In genomic region chr14:105090493-105091334, GRCh38 we compare ENCODE assay signal across 1 cellular context.
A peak's percentile ranks its signal among the peaks of the same experiment; 100 is the strongest.
TF ChIP-seq lines count a peak whose summit lies in the region.

No MANE protein-coding gene starts in this region.

TF ChIP-seq in HepG2, 621 proteins besides CTCF, POLR2A, EP300 and RAD21 (continued from another document and continues in another):
- no peak for TF ChIP-seq ARID4A (CRISPR knock-in tag; IDR thresholded peaks at IDR 0.05; ENCODE audit: borderline replicate concordance)
- no peak for TF ChIP-seq TBL1XR1 (IDR thresholded peaks at IDR 0.05; ENCODE audit: borderline replicate concordance, low read length, partially characterized antibody)
- TF ChIP-seq TBX3 (IDR thresholded peaks at IDR 0.05; ENCODE audit: borderline replicate concordance), result no peak
- no peak for TF ChIP-seq ZNF850 (CRISPR knock-in tag; conservative IDR thresholded peaks at IDR 0.05)
- no peak for TF ChIP-seq PRDM4 (CRISPR knock-in tag; IDR thresholded peaks at IDR 0.05; ENCODE audit: borderline replicate concordance)
- no peak for TF ChIP-seq ZNF17 (CRISPR knock-in tag; IDR thresholded peaks at IDR 0.05)
- 0 out of 2 replicates have a peak, but pooled peaks have one; percentile 28 for TF ChIP-seq TFDP1 (CRISPR knock-in tag; IDR thresholded peaks at IDR 0.05; ENCODE audit: borderline replicate concordance)
- TF ChIP-seq STAG1 (CRISPR knock-in tag; IDR thresholded peaks at IDR 0.05), result peak; percentile 79
- TF ChIP-seq ZNF629 (CRISPR knock-in tag; conservative IDR thresholded peaks at IDR 0.05), result 0 out of 2 replicates have a peak, but pooled peaks have one; percentile 5
- TF ChIP-seq RORA (CRISPR knock-in tag; IDR thresholded peaks at IDR 0.05), result no peak
- TF ChIP-seq MAZ (IDR thresholded peaks at IDR 0.05; ENCODE audit: borderline replicate concordance, low read depth, low read length), result no peak
- TF ChIP-seq MAZ (CRISPR knock-in tag; IDR thresholded peaks at IDR 0.05; ENCODE audit: low read depth), result 0 out of 2 replicates have a peak, but pooled peaks have one; percentile 23
- TF ChIP-seq PATZ1 (CRISPR knock-in tag; IDR thresholded peaks at IDR 0.05), result peak; percentile 70
- TF ChIP-seq MED1 (CRISPR knock-in tag; IDR thresholded peaks at IDR 0.05), result 0 out of 2 replicates have a peak, but pooled peaks have one; percentile 19
- no peak for TF ChIP-seq KDM5A (IDR thresholded peaks at IDR 0.05; ENCODE audit: borderline replicate concordance, low read length)
- no peak for TF ChIP-seq NFIB (CRISPR knock-in tag; IDR thresholded peaks at IDR 0.05; ENCODE audit: borderline replicate concordance)
- TF ChIP-seq ZNF451 (CRISPR knock-in tag; IDR thresholded peaks at IDR 0.05), result peak; percentile 34; the same call in 1 of the 2 replicates
- TF ChIP-seq ZNF792 (CRISPR knock-in tag; IDR thresholded peaks at IDR 0.05), result no peak
- no peak for TF ChIP-seq ZKSCAN8 (CRISPR knock-in tag; IDR thresholded peaks at IDR 0.05; ENCODE audit: borderline replicate concordance)
- peak; percentile 27 for TF ChIP-seq TEAD3 (CRISPR knock-in tag; optimal IDR thresholded peaks at IDR 0.05; ENCODE audit: borderline replicate concordance)
- 0 out of 2 replicates have a peak, but pooled peaks have one; percentile 31 for TF ChIP-seq TBX2 (CRISPR knock-in tag; IDR thresholded peaks at IDR 0.05; ENCODE audit: borderline replicate concordance)
- TF ChIP-seq ZSCAN31 (CRISPR knock-in tag; IDR thresholded peaks at IDR 0.05; ENCODE audit: low read depth), result 0 out of 2 replicates have a peak, but pooled peaks have one; percentile 28
- no peak for TF ChIP-seq FOXA3 (CRISPR knock-in tag; IDR thresholded peaks at IDR 0.05)
- 0 out of 2 replicates have a peak, but pooled peaks have one; percentile 2 for TF ChIP-seq CBX5 (CRISPR knock-in tag; IDR thresholded peaks at IDR 0.05; ENCODE audit: borderline replicate concordance)
- 0 out of 2 replicates have a peak, but pooled peaks have one; percentile 41 for TF ChIP-seq ZNF280B (CRISPR knock-in tag; IDR thresholded peaks at IDR 0.05; ENCODE audit: borderline replicate concordance)
- no peak for TF ChIP-seq DMAP1 (CRISPR knock-in tag; IDR thresholded peaks at IDR 0.05)
- no peak for TF ChIP-seq EHMT2 (IDR thresholded peaks at IDR 0.05; ENCODE audit: borderline replicate concordance, low read depth, low read length)
- TF ChIP-seq SMC3 (IDR thresholded peaks at IDR 0.05; ENCODE audit: low read length), result no peak; the same call in 1 of the 2 replicates
- TF ChIP-seq NFYB (CRISPR knock-in tag; IDR thresholded peaks at IDR 0.05), result no peak
- no peak for TF ChIP-seq GPBP1L1 (CRISPR knock-in tag; IDR thresholded peaks at IDR 0.05)
- no peak for TF ChIP-seq KLF9 (CRISPR knock-in tag; IDR thresholded peaks at IDR 0.05; ENCODE audit: low read depth)
- no peak for TF ChIP-seq FIP1L1 (IDR thresholded peaks at IDR 0.05; ENCODE audit: borderline replicate concordance, insufficient read depth, low read depth, low read length)
- TF ChIP-seq ZSCAN5A (CRISPR knock-in tag; IDR thresholded peaks at IDR 0.05; ENCODE audit: borderline replicate concordance), result no peak
- TF ChIP-seq ZNF543 (CRISPR knock-in tag; IDR thresholded peaks at IDR 0.05), result no peak
- TF ChIP-seq CREB1 (IDR thresholded peaks at IDR 0.05), result no peak
- no peak for TF ChIP-seq CREB1 (CRISPR knock-in tag; IDR thresholded peaks at IDR 0.05)
- no peak for TF ChIP-seq ZNF775 (CRISPR knock-in tag; IDR thresholded peaks at IDR 0.05; ENCODE audit: borderline replicate concordance)
- TF ChIP-seq ZNF770 (CRISPR knock-in tag; IDR thresholded peaks at IDR 0.05), result no peak
- no peak for TF ChIP-seq KLF6 (CRISPR knock-in tag; IDR thresholded peaks at IDR 0.05)
- TF ChIP-seq HNF4A (CRISPR knock-in tag; IDR thresholded peaks at IDR 0.05), result 0 out of 2 replicates have a peak, but pooled peaks have one; percentile 19
- no peak for TF ChIP-seq ZNF567 (CRISPR knock-in tag; IDR thresholded peaks at IDR 0.05; ENCODE audit: borderline replicate concordance)
- TF ChIP-seq MTERF4 (CRISPR knock-in tag; IDR thresholded peaks at IDR 0.05), result 0 out of 2 replicates have a peak, but pooled peaks have one; percentile 54
- TF ChIP-seq FUBP1 (CRISPR knock-in tag; IDR thresholded peaks at IDR 0.05; ENCODE audit: borderline replicate concordance), result no peak
